8 cellular contexts compared by ENCODE assay signal in genomic region chr11:128548655-128549255, GRCh38. TPM values are rescaled to one million over a fixed set of nuclear protein-coding genes. Genes with fewer than 3 reads are reported as not detected.
DNase-seq lines count a peak whose midpoint lies in the region; ATAC-seq and TF ChIP-seq lines count a peak whose summit lies in the region.

No MANE protein-coding gene starts in this region.

- H3K27me3 Mint-ChIP-seq in MCF 10A (ENCODE audit: insufficient read depth, unreplicated experiment) (peaks cover 18% of the 10 kb centered on the region), osteocyte (ENCODE audit: unreplicated experiment) (no peaks in the 10 kb centered on the region)
- H3K27me3 Mint-ChIP-seq in activated T-helper 2 cell treated with anti-CD3 and anti-CD28 coated beads, Interferon-gamma antibody, Interleukin-2, Interleukin-4, amounts not matched to agents 10 μg/mL and 5 μg/mL and 100 μg/mL, durations not matched to agents 14 hours and 24 hours and 36 hours (ENCODE audit: low read depth): no peaks in the 10 kb centered on the region

- no peaks in the 10 kb centered on the region for H3F3A ChIP-seq in PC-9 (ENCODE audit: insufficient read depth, low read depth)

- no peaks in the 10 kb centered on the region for H3K36me3 Mint-ChIP-seq in MCF 10A (ENCODE audit: insufficient read depth, unreplicated experiment)
- no peaks in the 10 kb centered on the region for H3K36me3 Mint-ChIP-seq in activated T-helper 2 cell treated with anti-CD3 and anti-CD28 coated beads, Interferon-gamma antibody, Interleukin-2, Interleukin-4, amounts not matched to agents 10 μg/mL and 5 μg/mL and 100 μg/mL, durations not matched to agents 14 hours and 24 hours and 36 hours (ENCODE audit: low read depth)
- H3K36me3 Mint-ChIP-seq in osteocyte (ENCODE audit: unreplicated experiment): no peaks in the 10 kb centered on the region

- H3K27me3 ChIP-seq in breast epithelium (no peaks in the 10 kb centered on the region), PC-9 (ENCODE audit: insufficient read depth, low read depth) (no peaks in the 10 kb centered on the region)

- H3K9me3 Mint-ChIP-seq in MCF 10A (ENCODE audit: unreplicated experiment): no peaks in the 10 kb centered on the region
- no peaks in the 10 kb centered on the region for H3K9me3 Mint-ChIP-seq in activated T-helper 2 cell treated with anti-CD3 and anti-CD28 coated beads, Interferon-gamma antibody, Interleukin-2, Interleukin-4, amounts not matched to agents 10 μg/mL and 5 μg/mL and 100 μg/mL, durations not matched to agents 14 hours and 24 hours and 36 hours
- H3K9me3 Mint-ChIP-seq in osteocyte (ENCODE audit: unreplicated experiment): no peaks in the 10 kb centered on the region

- H3K9me2 ChIP-seq in PC-9 (ENCODE audit: insufficient read depth): no peaks in the 10 kb centered on the region

- POLR2A ChIA-PET in MCF 10A (lab: Yijun Ruan, JAX): no interaction called here
- POLR2A ChIA-PET in PC-9 (lab: Charles Lee; ENCODE audit: unreplicated experiment): no interaction called here

- intact Hi-C loops in breast epithelium (cut with DNase I; ENCODE audit: low total_unique reads): no loop called here
- intact Hi-C loops in MCF 10A (cut with micrococcal nuclease): no loop called here
- intact Hi-C loops in activated T-helper 2 cell treated with anti-CD3 and anti-CD28 coated beads, Interferon-gamma antibody, Interleukin-2, Interleukin-4, amounts not matched to agents 10 μg/mL and 5 μg/mL and 100 μg/mL, durations not matched to agents 14 hours and 24 hours and 36 hours (cut with micrococcal nuclease): no loop called here
- intact Hi-C loops in Right ventricle myocardium inferior (cut with DNase I): loop anchor here (1.0 kb wide), 3 partner anchors 26 to 258 kb away; no protein-coding TSS in a partner anchor
- intact Hi-C loops in PC-9 (cut with micrococcal nuclease; ENCODE audit: unreplicated experiment): no loop called here

- DNase-seq in breast epithelium (ENCODE audit: low spot score in 2 of 2) (no peak), MCF 10A (ENCODE audit: unreplicated experiment) (no peak), Right ventricle myocardium inferior (ENCODE audit: missing footprints) (peak; percentile 83), osteocyte (ENCODE audit: extremely low spot score, unreplicated experiment) (no peak), PC-9 (no peak)
- no peak for DNase-seq in activated T-helper 2 cell treated with anti-CD3 and anti-CD28 coated beads, Interferon-gamma antibody, Interleukin-2, Interleukin-4, amounts not matched to agents 10 μg/mL and 5 μg/mL and 100 μg/mL, durations not matched to agents 14 hours and 24 hours and 36 hours (ENCODE audit: low spot score)

- H3K4me3 Mint-ChIP-seq in MCF 10A (ENCODE audit: unreplicated experiment): no peak overlapping the region
- H3K4me3 Mint-ChIP-seq in activated T-helper 2 cell treated with anti-CD3 and anti-CD28 coated beads, Interferon-gamma antibody, Interleukin-2, Interleukin-4, amounts not matched to agents 10 μg/mL and 5 μg/mL and 100 μg/mL, durations not matched to agents 14 hours and 24 hours and 36 hours (ENCODE audit: low read depth): peak overlapping the region; percentile 53
- peak overlapping the region; percentile 70 for H3K4me3 Mint-ChIP-seq in osteocyte (ENCODE audit: unreplicated experiment)

- H3K4me3 ChIP-seq in breast epithelium (peak overlapping the region; percentile 40 to 71 (median 49)), PC-9 (no peak overlapping the region)

- H3K9me3 ChIP-seq in breast epithelium (no peaks in the 10 kb centered on the region), PC-9 (ENCODE audit: insufficient read depth, low read depth) (0 out of 2 replicates have a peak, but pooled peaks cover 4% of the 10 kb centered on the region)

- no peak for TF ChIP-seq CTCF in breast epithelium (IDR thresholded peaks at IDR 0.05)
- no peak for TF ChIP-seq CTCF in MCF 10A (IDR thresholded peaks at IDR 0.05; ENCODE audit: unreplicated experiment)
- peak; percentile 29 for TF ChIP-seq CTCF in osteocyte (IDR thresholded peaks at IDR 0.05)
- no peak for TF ChIP-seq CTCF in PC-9 (conservative IDR thresholded peaks at IDR 0.05)

- H4K20me1 ChIP-seq in PC-9 (ENCODE audit: insufficient read depth): no peaks in the 10 kb centered on the region

- peak overlapping the region; percentile 72 to 96 for H3K27ac ChIP-seq in breast epithelium
- no peak overlapping the region for H3K27ac ChIP-seq in PC-9

- no peaks in the 10 kb centered on the region for H3K36me3 ChIP-seq in breast epithelium
- no peaks in the 10 kb centered on the region for H3K36me3 ChIP-seq in PC-9 (ENCODE audit: low read depth)

- CTCF ChIA-PET in MCF 10A (lab: Yijun Ruan, JAX): no interaction called here
- CTCF ChIA-PET in PC-9 (lab: Charles Lee): no interaction called here

- H3K4me1 ChIP-seq in breast epithelium (peaks cover 0 to 8% of the 10 kb centered on the region in 2 donors), PC-9 (replicated peaks; ENCODE audit: insufficient read depth) (no peaks in the 10 kb centered on the region)

- H3K79me2 ChIP-seq in PC-9 (ENCODE audit: low read depth): no peaks in the 10 kb centered on the region

- no peak overlapping the region for H3K4me2 ChIP-seq in PC-9

- H3K4me1 Mint-ChIP-seq in MCF 10A (ENCODE audit: insufficient read depth, unreplicated experiment) (peaks cover 6% of the 10 kb centered on the region), osteocyte (ENCODE audit: unreplicated experiment) (peaks cover 38% of the 10 kb centered on the region)
- H3K4me1 Mint-ChIP-seq in activated T-helper 2 cell treated with anti-CD3 and anti-CD28 coated beads, Interferon-gamma antibody, Interleukin-2, Interleukin-4, amounts not matched to agents 10 μg/mL and 5 μg/mL and 100 μg/mL, durations not matched to agents 14 hours and 24 hours and 36 hours (ENCODE audit: low read depth): peaks cover 47% of the 10 kb centered on the region

- BruUV-seq in MCF 10A (replicated peaks; lab: Mats Ljungman, UMichigan) (no TSS peak), PC-9 (replicated peaks; lab: Mats Ljungman, UMichigan) (no TSS peak)

- no peak for TF ChIP-seq POLR2A in breast epithelium (IDR thresholded peaks at IDR 0.05)

- no peak overlapping the region for H2AFZ ChIP-seq in PC-9

- ATAC-seq in Right ventricle myocardium inferior (peak; percentile 81), HG02798 (IDR thresholded peaks at IDR 0.05; ENCODE audit: poor library complexity, unreplicated experiment) (no peak), HG02759 (IDR thresholded peaks at IDR 0.05; ENCODE audit: unreplicated experiment) (no peak)

- H3K27ac Mint-ChIP-seq in MCF 10A (ENCODE audit: low read depth, unreplicated experiment) (no peak overlapping the region), osteocyte (ENCODE audit: unreplicated experiment) (peak overlapping the region; percentile 27)
- H3K27ac Mint-ChIP-seq in activated T-helper 2 cell treated with anti-CD3 and anti-CD28 coated beads, Interferon-gamma antibody, Interleukin-2, Interleukin-4, amounts not matched to agents 10 μg/mL and 5 μg/mL and 100 μg/mL, durations not matched to agents 14 hours and 24 hours and 36 hours: peak overlapping the region; percentile 34

RNA-seq across cellular contexts. Expression of gene ETS1, which starts 38.6 kb away (rescaled TPM):
- total RNA-seq in breast epithelium (10 to 100 TPM; 65.6 to 92.1 (median 73.2) TPM), MCF 10A (2022) (63.2 and 82.0 TPM in 2 replicates), Right ventricle myocardium inferior (53.2 TPM), osteocyte (75.6 and 77.9 TPM in 2 replicates), PC-9 (2021) (18.9 and 23.3 TPM in 2 replicates)
- 517 and 526 TPM in 2 replicates for total RNA-seq in activated T-helper 2 cell treated with anti-CD3 and anti-CD28 coated beads, Interferon-gamma antibody, Interleukin-2, Interleukin-4, amounts not matched to agents 10 μg/mL and 5 μg/mL and 100 μg/mL, durations not matched to agents 14 hours and 24 hours and 36 hours
